2 cellular contexts compared by ENCODE assay signal in genomic region chr11:64234840-64235379, GRCh38.
TF ChIP-seq lines count a peak whose summit lies in the region.

No MANE protein-coding gene starts in this region.

TF ChIP-seq in GM23338, 12 proteins besides CTCF, POLR2A, EP300 and RAD21 (continued from another document):
- no peak for TF ChIP-seq REST (IDR thresholded peaks at IDR 0.05; ENCODE audit: unreplicated experiment)
- peak; percentile 29; the same call in 1 of the 2 replicates for TF ChIP-seq POLR2AphosphoS5 (IDR thresholded peaks at IDR 0.05; ENCODE audit: low read depth)

TF ChIP-seq in PFSK-1, 5 proteins besides CTCF, POLR2A, EP300 and RAD21 (continued from another document):
- TF ChIP-seq REST (IDR thresholded peaks at IDR 0.05; ENCODE audit: insufficient read depth in 1 of 2, low read depth in 2 of 2, low read length in 2 of 2) (no peak), TAF1 (IDR thresholded peaks at IDR 0.05; ENCODE audit: borderline replicate concordance, insufficient read depth, low read length) (no peak), FOXP2 (optimal IDR thresholded peaks at IDR 0.05; ENCODE audit: borderline replicate concordance, extremely low read depth, extremely low read length, insufficient read depth) (no peak)
TF ChIP-seq in PFSK-1: peak in this region for 1.
